ENCODE assay signal across 16 cellular contexts in the genomic region with DNA sequence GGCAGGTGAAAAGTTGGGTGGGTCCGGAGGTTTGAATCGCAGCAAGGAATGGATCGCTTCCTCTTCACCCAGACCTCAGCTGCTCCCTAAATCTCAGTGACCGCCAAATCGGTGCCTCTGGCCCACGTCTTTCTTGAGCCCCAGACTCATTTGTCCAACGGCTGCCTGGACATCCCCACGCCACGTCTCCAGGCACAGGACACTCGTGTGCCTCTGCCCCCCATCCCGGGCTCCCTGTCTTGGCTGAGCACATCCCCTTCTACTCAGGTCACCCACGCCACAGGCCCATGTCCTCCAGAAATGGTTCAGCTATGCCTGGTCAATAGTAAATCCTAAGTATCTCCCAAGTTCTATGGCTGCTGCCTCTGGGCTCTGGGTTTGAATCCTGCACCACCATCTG.
"Had no signal": no experiment of that assay in that cellular context is flagged by ENCODE, and none has a peak within 500 bp of the region (broad histone marks: within the 10 kb centered on the region; RNA-seq: fewer than 3 reads in every experiment).

No MANE protein-coding gene starts in this region.

- H3K9me3 ChIP-seq: gastrocnemius medialis, mucosa of descending colon had no signal

- H3K4me3 ChIP-seq: gastrocnemius medialis, mucosa of descending colon had no signal

- H3K36me3 Mint-ChIP-seq: activated naive CD4-positive, alpha-beta T cell treated with anti-CD3 and anti-CD28 coated beads, Interleukin-2, amount 50 U/mL, for 72 hours; memory B cell; natural killer cell treated with Interleukin-12 subunit alpha and Interleukin-12 subunit beta and Interleukin-15 and Interleukin-18, amount 100 ng/mL, for 72 hours had no signal

- H3K27me3 ChIP-seq: gastrocnemius medialis had no signal

- ATAC-seq: activated naive CD4-positive, alpha-beta T cell treated with anti-CD3 and anti-CD28 coated beads, Interleukin-2, amount 50 U/mL, for 72 hours; activated T-cell treated with anti-CD3 and anti-CD28 coated beads, Interleukin-2, amount 50 U/mL, for 72 hours; effector memory CD8-positive, alpha-beta T cell; gastrocnemius medialis; natural killer cell treated with Interleukin-12 subunit alpha and Interleukin-12 subunit beta and Interleukin-15 and Interleukin-18, amount 100 ng/mL, for 72 hours; stimulated activated naive CD8-positive, alpha-beta T cell treated with anti-CD3 and anti-CD28 coated beads, Interleukin-15, amount 100 ng/mL, for 72 hours had no signal

- DNase-seq: activated B cell treated with CpG ODN at 0.5 μM for 24 hours; activated CD4-positive, alpha-beta T cell treated with anti-CD3 and anti-CD28 coated beads, Interleukin-2, amount 10 ng/mL, durations not matched to agents 7 days and 5 days; activated CD8-positive, alpha-beta memory T cell treated with anti-CD3 and anti-CD28 coated beads, Interleukin-2, amount 50 U/mL, for 48 hours; activated gamma-delta T cell; activated T-cell treated with anti-CD3 and anti-CD28 coated beads, Interleukin-2, amount 50 U/mL, for 72 hours; amniotic stem cell; effector memory CD8-positive, alpha-beta T cell; gastrocnemius medialis; mucosa of descending colon; stimulated activated naive CD8-positive, alpha-beta T cell treated with anti-CD3 and anti-CD28 coated beads, Interleukin-15, amount 100 ng/mL, for 72 hours had no signal

- H3K4me3 Mint-ChIP-seq: activated B cell treated with CpG ODN at 0.5 μM for 24 hours; activated CD4-positive, alpha-beta T cell treated with anti-CD3 and anti-CD28 coated beads, Interleukin-2, amount 10 ng/mL, durations not matched to agents 7 days and 5 days; activated T-cell treated with anti-CD3 and anti-CD28 coated beads, Interleukin-2, amount 50 U/mL, for 72 hours; brain; dendritic cell treated with granulocyte-macrophage colony-stimulating factor and Interleukin-4, amounts not matched to agents 40 ng/mL and 50 ng/mL, for 4 days; effector memory CD8-positive, alpha-beta T cell; memory B cell; natural killer cell treated with Interleukin-12 subunit alpha and Interleukin-12 subunit beta and Interleukin-15 and Interleukin-18, amount 100 ng/mL, for 72 hours; stimulated activated naive CD8-positive, alpha-beta T cell treated with anti-CD3 and anti-CD28 coated beads, Interleukin-15, amount 100 ng/mL, for 72 hours; T-helper 1 cell treated with Interleukin-12 subunit alpha and Interleukin-12 subunit beta and Interleukin-4 antibody, amounts not matched to agents 30 μg/mL and 1 μg/mL, for 36 hours had no signal

- H3K27me3 Mint-ChIP-seq: activated B cell treated with CpG ODN at 0.5 μM for 24 hours; activated CD4-positive, alpha-beta T cell treated with anti-CD3 and anti-CD28 coated beads, Interleukin-2, amount 10 ng/mL, durations not matched to agents 7 days and 5 days; brain; dendritic cell treated with granulocyte-macrophage colony-stimulating factor and Interleukin-4, amounts not matched to agents 40 ng/mL and 50 ng/mL, for 4 days; effector memory CD8-positive, alpha-beta T cell; memory B cell; natural killer cell treated with Interleukin-12 subunit alpha and Interleukin-12 subunit beta and Interleukin-15 and Interleukin-18, amount 100 ng/mL, for 72 hours; stimulated activated naive CD8-positive, alpha-beta T cell treated with anti-CD3 and anti-CD28 coated beads, Interleukin-15, amount 100 ng/mL, for 72 hours had no signal

- H3K9me3 Mint-ChIP-seq: activated B cell treated with CpG ODN at 0.5 μM for 24 hours; activated CD4-positive, alpha-beta T cell treated with anti-CD3 and anti-CD28 coated beads, Interleukin-2, amount 10 ng/mL, durations not matched to agents 7 days and 5 days; activated naive CD4-positive, alpha-beta T cell treated with anti-CD3 and anti-CD28 coated beads, Interleukin-2, amount 50 U/mL, for 72 hours; activated T-cell treated with anti-CD3 and anti-CD28 coated beads, Interleukin-2, amount 50 U/mL, for 72 hours; brain; dendritic cell treated with granulocyte-macrophage colony-stimulating factor and Interleukin-4, amounts not matched to agents 40 ng/mL and 50 ng/mL, for 4 days; effector memory CD8-positive, alpha-beta T cell; memory B cell; natural killer cell treated with Interleukin-12 subunit alpha and Interleukin-12 subunit beta and Interleukin-15 and Interleukin-18, amount 100 ng/mL, for 72 hours; stimulated activated naive CD8-positive, alpha-beta T cell treated with anti-CD3 and anti-CD28 coated beads, Interleukin-15, amount 100 ng/mL, for 72 hours; T-helper 1 cell treated with Interleukin-12 subunit alpha and Interleukin-12 subunit beta and Interleukin-4 antibody, amounts not matched to agents 30 μg/mL and 1 μg/mL, for 36 hours had no signal

- H3K36me3 ChIP-seq: gastrocnemius medialis had no signal

- H3K27ac Mint-ChIP-seq: activated B cell treated with CpG ODN at 0.5 μM for 24 hours; activated CD4-positive, alpha-beta T cell treated with anti-CD3 and anti-CD28 coated beads, Interleukin-2, amount 10 ng/mL, durations not matched to agents 7 days and 5 days; activated T-cell treated with anti-CD3 and anti-CD28 coated beads, Interleukin-2, amount 50 U/mL, for 72 hours; dendritic cell treated with granulocyte-macrophage colony-stimulating factor and Interleukin-4, amounts not matched to agents 40 ng/mL and 50 ng/mL, for 4 days; effector memory CD8-positive, alpha-beta T cell; memory B cell; natural killer cell treated with Interleukin-12 subunit alpha and Interleukin-12 subunit beta and Interleukin-15 and Interleukin-18, amount 100 ng/mL, for 72 hours; T-helper 1 cell treated with Interleukin-12 subunit alpha and Interleukin-12 subunit beta and Interleukin-4 antibody, amounts not matched to agents 30 μg/mL and 1 μg/mL, for 36 hours had no signal
